ENCODE assay signal across 8 cellular contexts in the genomic region with DNA sequence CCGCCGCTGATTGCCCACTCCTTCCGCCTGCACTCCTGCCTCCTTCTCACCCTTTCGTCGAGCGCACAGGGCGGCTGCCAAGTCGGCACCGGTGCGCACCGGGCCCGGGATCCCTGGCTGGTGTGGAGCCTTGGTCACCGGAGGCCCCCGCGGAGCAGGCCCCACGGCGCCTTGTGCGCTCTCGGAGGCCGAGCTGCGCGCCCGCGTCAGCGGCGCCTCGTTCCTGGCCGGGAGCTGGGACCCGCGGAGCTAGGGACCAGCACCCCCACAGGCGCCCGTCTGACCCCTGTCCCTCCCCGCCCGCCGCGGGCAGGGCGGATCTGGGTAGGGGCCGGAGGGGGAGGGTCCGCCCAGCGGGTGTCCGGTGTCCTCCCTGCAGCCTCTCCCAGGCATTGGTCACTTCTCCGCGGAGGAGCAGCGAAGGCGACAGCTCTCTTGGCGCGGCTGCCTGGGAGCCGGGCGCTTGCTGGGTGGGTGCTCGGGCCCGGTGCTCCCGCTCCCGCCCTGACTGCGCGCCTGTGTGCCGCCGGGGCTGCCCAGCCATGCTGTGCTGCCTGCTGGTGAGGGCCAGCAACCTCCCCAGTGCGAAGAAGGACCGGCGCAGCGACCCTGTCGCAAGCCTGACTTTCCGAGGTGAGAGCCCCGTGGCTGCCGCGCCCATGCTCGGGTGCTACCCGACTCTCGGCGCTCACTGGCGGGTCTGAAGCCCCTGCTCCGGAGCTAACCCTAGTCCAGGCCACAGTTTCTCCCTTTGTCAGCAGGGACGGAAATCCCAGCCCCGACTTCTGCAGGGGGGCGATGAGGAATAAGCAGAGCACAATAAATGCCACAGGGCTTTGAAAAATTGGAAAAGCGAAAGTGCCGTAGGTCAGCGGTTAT. TPM values are rescaled to one million over a fixed set of nuclear protein-coding genes. Genes with fewer than 3 reads are reported as not detected.
DNase-seq lines count a peak whose midpoint lies in the region; ATAC-seq and TF ChIP-seq lines count a peak whose summit lies in the region.

No MANE protein-coding gene starts in this region.

- peaks cover 32 to 36% of the 10 kb centered on the region in 2 donors for H3K36me3 Mint-ChIP-seq in CD14-positive monocyte

- WGBS in body of pancreas, 2 donors, result 0 to 1% methylated on average over 15 to 59 of the region's 78 CpGs
- 0 to 2% (median 1%) methylated on average over 44 to 78 of the region's 78 CpGs for WGBS in spleen, 5 donors

- intact Hi-C loops in body of pancreas (cut with DNase I), result no loop called here
- intact Hi-C loops in spleen (cut with DNase I; ENCODE audit: low total_unique reads), result no loop called here
- intact Hi-C loops in CD14-positive monocyte (cut with micrococcal nuclease), result no loop called here

- H3K4me1 ChIP-seq in body of pancreas (peaks cover 10% of the 10 kb centered on the region), spleen (peaks cover 8 to 91% (median 43%) of the 10 kb centered on the region in 6 donors)

- no peaks in the 10 kb centered on the region; the same call in none of the 2 replicates for H3K27me3 ChIP-seq in MG63
- no peaks in the 10 kb centered on the region for H3K27me3 ChIP-seq in body of pancreas
- H3K27me3 ChIP-seq in spleen (replicated peaks in 1 of 7), result peaks cover 0 to 73% (median 9%) of the 10 kb centered on the region in 7 donors

- TF ChIP-seq POLR2A in body of pancreas (IDR thresholded peaks at IDR 0.05) (peak in 1 of 3 donors; percentile 18), spleen (IDR thresholded peaks at IDR 0.05) (peak in 1 of 3 donors; percentile 35)

- peak; percentile 55 for ATAC-seq in body of pancreas

- peaks cover 43% of the 10 kb centered on the region for H3K4me1 Mint-ChIP-seq in CD14-positive monocyte

- TF ChIP-seq CTCF in body of pancreas (IDR thresholded peaks at IDR 0.05) (no peak), spleen (IDR thresholded peaks at IDR 0.05 in 8 of 11, conservative IDR thresholded peaks at IDR 0.05 in 3 of 11) (no peak), CD14-positive monocyte (IDR thresholded peaks at IDR 0.05) (no peak)

- peak overlapping the region in 1 of 2 donors; percentile 96 for H3K4me3 Mint-ChIP-seq in CD14-positive monocyte

- H3K9me3 ChIP-seq in MG63 (no peaks in the 10 kb centered on the region), body of pancreas (no peaks in the 10 kb centered on the region), spleen (peaks cover 0 to 16% (median 7%) of the 10 kb centered on the region in 8 donors)

- H3K27ac ChIP-seq in body of pancreas, result peak overlapping the region in 1 of 4 donors; percentile 10
- peak overlapping the region; percentile 22 to 89 (median 78) for H3K27ac ChIP-seq in spleen

- H3K27ac Mint-ChIP-seq in CD14-positive monocyte, result peak overlapping the region in 2 of 7 donors; percentile 35 to 49

- H3K9me3 Mint-ChIP-seq in CD14-positive monocyte, result peaks cover under 1 to 18% (median 10%) of the 10 kb centered on the region in 7 donors

- DNase-seq in EH (ENCODE audit: low read depth) (peak; percentile 59), MG63 (peak; percentile 39), body of pancreas (peak in 1 of 4 donors; percentile 34), iris pigment epithelial cell (ENCODE audit: low read depth) (peak; percentile 28), spleen (peak; percentile 86), T1000 (lab: John Stamatoyannopoulos, UW) (no peak), KG1 (lab: John Stamatoyannopoulos, UW) (no peak), CD14-positive monocyte (ENCODE audit: low spot score) (no peak)

- H3K36me3 ChIP-seq in MG63 (no peaks in the 10 kb centered on the region), body of pancreas (replicated peaks in 1 of 2; ENCODE audit: insufficient read depth in 1 of 2, low read depth in 2 of 2) (no peaks in the 10 kb centered on the region), spleen (peaks cover 0 to 12% (median 0%) of the 10 kb centered on the region in 6 donors)

- H3K27me3 Mint-ChIP-seq in CD14-positive monocyte (ENCODE audit: low read depth in 3 of 3), result peaks cover 11 to 22% (median 21%) of the 10 kb centered on the region in 3 donors

- H3K4me3 ChIP-seq in MG63 (peak overlapping the region; percentile 68), body of pancreas (peak overlapping the region; percentile 28 to 63), spleen (peak overlapping the region; percentile 48 to 74 (median 66))

RNA-seq across cellular contexts. Expression of a gene that starts 13.2 kb away (rescaled TPM):
- total RNA-seq in MG63 (2014; rRNA removed; shearing (Covaris generic); ENCODE audit: low replicate concordance), result 1.1 and 1.4 TPM in 2 replicates
- total RNA-seq in body of pancreas (10 to 100 TPM in 1 of 2 donors, 1 to 10 TPM in 1; 3.1 to 10.9 TPM), spleen (100 to 1,000 TPM; 114 to 287 (median 142) TPM)
- polyA plus RNA-seq in spleen (10 to 100 TPM in 2 of 3 donors, 1 to 10 TPM in 1; 4.0 to 36.0 (median 13.7) TPM), CD14-positive monocyte (10 to 100 TPM; 16.1 to 31.2 TPM)

Comparison
In these comparisons a context has a peak if more than half of its experiments do, and no peak if none do; other contexts are left out.
1. DNase-seq: peak in EH (single experiment), MG63 (single experiment), iris pigment epithelial cell (single experiment) and spleen (single experiment); none in T1000 (single experiment), KG1 (single experiment) and CD14-positive monocyte (single experiment).
2. RNA of a gene that starts 13.2 kb away (total RNA-seq): 114 to 287 TPM in spleen; 3.1 to 10.9 TPM in body of pancreas and 1.1 to 1.4 TPM in MG63; every median in the first group is over 4 times any median in the second.
3. Peak in every context shown above with its lines, with median percentiles within 50 percentile points of each other: H3K4me3 ChIP-seq.